ENCODE assay signal across 10 cellular contexts in genomic region chr3:69081583-69082262, GRCh38. TPM values are rescaled to one million over a fixed set of nuclear protein-coding genes. Genes with fewer than 3 reads are reported as not detected.
DNase-seq lines count a peak whose midpoint lies in the region; ATAC-seq and TF ChIP-seq lines count a peak whose summit lies in the region.
"Had no signal": no experiment of that assay in that cellular context is flagged by ENCODE, and none has a peak within 500 bp of the region (broad histone marks: within the 10 kb centered on the region; RNA-seq: fewer than 3 reads in every experiment).

No MANE protein-coding gene starts in this region.

- H3K4me1 Mint-ChIP-seq in effector memory CD8-positive, alpha-beta T cell (ENCODE audit: low read depth in 2 of 2): peaks cover 45 to 72% of the 10 kb centered on the region in 2 donors

- peak overlapping the region; percentile 89 to 95 for H3K27ac Mint-ChIP-seq in effector memory CD8-positive, alpha-beta T cell

- intact Hi-C loops in PC-9 (cut with micrococcal nuclease; ENCODE audit: unreplicated experiment): loop anchor here (10.0 kb wide), 1 partner anchor 153 kb away; no protein-coding TSS in a partner anchor
- intact Hi-C loops in spleen (cut with DNase I; ENCODE audit: low total_unique reads): no loop called here

- H3K27ac ChIP-seq in PC-9: peak overlapping the region; percentile 94; the same call in 1 of the 2 replicates
- H3K27ac ChIP-seq in spleen: peak overlapping the region; percentile 69 to 96 (median 92)

- no peak for TF ChIP-seq POLR2A in spleen (IDR thresholded peaks at IDR 0.05)

- H2AFZ ChIP-seq in PC-9: no peak overlapping the region

- H3F3A ChIP-seq in PC-9 (ENCODE audit: insufficient read depth, low read depth): peaks cover 31% of the 10 kb centered on the region

- H3K36me3 Mint-ChIP-seq in effector memory CD8-positive, alpha-beta T cell (ENCODE audit: insufficient read depth): peaks cover 10% of the 10 kb centered on the region

- no peak overlapping the region for H3K4me3 ChIP-seq in PC-9
- no peak overlapping the region for H3K4me3 ChIP-seq in spleen

- H4K20me1 ChIP-seq in PC-9 (ENCODE audit: insufficient read depth): no peaks in the 10 kb centered on the region

- BruUV-seq in PC-9 (replicated peaks; lab: Mats Ljungman, UMichigan): no TSS peak

- H3K36me3 ChIP-seq in PC-9 (ENCODE audit: low read depth): no peaks in the 10 kb centered on the region
- peaks cover 0 to 4% (median 0%) of the 10 kb centered on the region in 6 donors for H3K36me3 ChIP-seq in spleen

- no peaks in the 10 kb centered on the region for H3K27me3 Mint-ChIP-seq in effector memory CD8-positive, alpha-beta T cell

- no peaks in the 10 kb centered on the region for H3K27me3 ChIP-seq in PC-9 (ENCODE audit: insufficient read depth, low read depth)
- no peaks in the 10 kb centered on the region for H3K27me3 ChIP-seq in spleen (replicated peaks in 1 of 7)

- H3K9me3 ChIP-seq in PC-9 (ENCODE audit: insufficient read depth, low read depth) (no peaks in the 10 kb centered on the region), spleen (no peaks in the 10 kb centered on the region)

- CTCF ChIA-PET in PC-9 (lab: Charles Lee): interaction anchor here (0.5 kb wide), 1 partner anchor 77 kb away, joined by 4 read pairs; no protein-coding TSS in a partner anchor

- H3K4me1 ChIP-seq in PC-9 (replicated peaks; ENCODE audit: insufficient read depth): peaks cover 60% of the 10 kb centered on the region
- H3K4me1 ChIP-seq in spleen: peaks cover 54 to 91% (median 82%) of the 10 kb centered on the region in 6 donors

- DNase-seq in NCI-H1694 treated with DMSO at 0.1 percent for 48 hours (lab: John Stamatoyannopoulos, UW) (peak; percentile 27), NCI-H1694 (lab: John Stamatoyannopoulos, UW) (no peak), PC-9 (peak in 1 of 2 experiments; percentile 67), spleen (no peak), DMS79 (lab: John Stamatoyannopoulos, UW) (no peak), NCI-H187 treated with DMSO at 0.1 percent for 48 hours (lab: John Stamatoyannopoulos, UW) (no peak)
- DNase-seq in effector memory CD8-positive, alpha-beta T cell: no peak
- DNase-seq in activated CD4-positive, alpha-beta T cell treated with anti-CD3 and anti-CD28 coated beads, Interleukin-2, amount 50 U/mL, for 1 hour: no peak
- DNase-seq: 8988T had no signal

- peak overlapping the region; percentile 51 to 96 for H3K4me3 Mint-ChIP-seq in effector memory CD8-positive, alpha-beta T cell

- POLR2A ChIA-PET in PC-9 (lab: Charles Lee; ENCODE audit: unreplicated experiment): interaction anchor here (0.7 kb wide), 1 partner anchor 61 kb away, joined by 7 read pairs; no protein-coding TSS in a partner anchor

- peaks cover 39% of the 10 kb centered on the region for H3K79me2 ChIP-seq in PC-9 (ENCODE audit: low read depth)

- no peak for TF ChIP-seq CTCF in PC-9 (conservative IDR thresholded peaks at IDR 0.05)
- TF ChIP-seq CTCF in spleen (IDR thresholded peaks at IDR 0.05 in 8 of 11, conservative IDR thresholded peaks at IDR 0.05 in 3 of 11): no peak

- H3K9me3 Mint-ChIP-seq in effector memory CD8-positive, alpha-beta T cell: no peaks in the 10 kb centered on the region

- H3K9me2 ChIP-seq in PC-9 (ENCODE audit: insufficient read depth): no peaks in the 10 kb centered on the region

- no peak for ATAC-seq in effector memory CD8-positive, alpha-beta T cell (replicated peaks)

- 58 to 68% (median 65%) methylated on average over 5 of the region's 5 CpGs for WGBS in spleen, 5 donors

- peak overlapping the region; percentile 19; the same call in 1 of the 2 replicates for H3K4me2 ChIP-seq in PC-9

RNA-seq across cellular contexts. Expression of gene UBA3, which starts 1.6 kb away (rescaled TPM):
- total RNA-seq in PC-9 (2021) (75.3 and 88.8 TPM in 2 replicates), spleen (100 to 1,000 TPM in 1 of 7 donors, 10 to 100 TPM in 6; 61.3 to 101 (median 74.9) TPM)
- 10 to 100 TPM; 50.2 to 58.4 (median 56.5) TPM for polyA plus RNA-seq in spleen

RNA-seq across cellular contexts. Expression of gene ARL6IP5, which starts 3.0 kb away (rescaled TPM):
- total RNA-seq in PC-9 (2021) (35.6 and 45.7 TPM in 2 replicates), spleen (100 to 1,000 TPM; 107 to 148 (median 128) TPM)
- polyA plus RNA-seq in spleen: 100 to 1,000 TPM; 106 to 126 (median 124) TPM

RNA-seq across cellular contexts. Expression of gene TMF1, which starts 29.6 kb away (rescaled TPM):
- total RNA-seq in PC-9 (2021) (34.5 and 35.5 TPM in 2 replicates), spleen (10 to 100 TPM; 35.1 to 43.4 (median 38.0) TPM)
- 1 to 10 TPM; 7.5 to 7.7 (median 7.5) TPM for polyA plus RNA-seq in spleen

RNA-seq across cellular contexts. Expression of gene LMOD3, which starts 40.7 kb away (rescaled TPM):
- total RNA-seq in PC-9 (2021) (not detected in 2 replicates), spleen (1 to 10 TPM in 1 of 7 donors, under 1 TPM in 5, not detected in 1; 0.10 to 1.2 (median 0.40) TPM)
- polyA plus RNA-seq in spleen: under 1 TPM; 0.10 to 0.26 (median 0.14) TPM
- total RNA-seq: T-helper 1 cell treated with Interleukin-12 subunit alpha and Interleukin-12 subunit beta and Interleukin-4 antibody, amounts not matched to agents 30 ng/mL and 1 ng/mL, for 36 hours had no signal
